In the genomic region with DNA sequence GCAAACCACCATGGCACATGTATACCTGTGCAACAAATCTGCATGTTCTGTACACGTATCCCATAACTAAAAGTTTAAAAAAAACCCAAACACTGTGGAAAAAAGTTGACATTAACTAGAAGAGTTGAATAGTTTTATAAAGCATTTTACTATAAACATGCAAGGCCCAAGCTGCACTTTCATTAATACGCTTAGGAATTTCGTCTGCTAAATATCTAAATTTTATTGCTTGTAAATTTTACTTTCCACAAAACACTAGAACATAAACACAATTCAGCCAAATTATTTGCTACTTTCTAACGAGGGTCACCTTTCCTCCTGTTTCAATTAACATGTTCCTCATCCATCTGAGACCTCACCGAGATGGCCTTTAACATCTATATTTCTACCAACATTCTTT, we compare ENCODE assay signal across 3 cellular contexts.
"Had no signal": no experiment of that assay in that cellular context is flagged by ENCODE, and none has a peak within 500 bp of the region (broad histone marks: within the 10 kb centered on the region; RNA-seq: fewer than 3 reads in every experiment).

No MANE protein-coding gene starts in this region.

- DNase-seq: GDM1, GF-D8 had no signal

- H3K4me3 ChIP-seq: GM12878 had no signal
